In genomic region chr11:64253043-64253442, GRCh38 we compare ENCODE assay signal across 8 cellular contexts. TPM values are rescaled to one million over a fixed set of nuclear protein-coding genes. Genes with fewer than 3 reads are reported as not detected.
DNase-seq lines count a peak whose midpoint lies in the region; ATAC-seq, FAIRE-seq and TF ChIP-seq lines count a peak whose summit lies in the region.

No MANE protein-coding gene starts in this region.

- no peak overlapping the region for H4K91ac ChIP-seq in trophoblast cell (ENCODE audit: low read depth, low read length)

- H2BK120ac ChIP-seq in trophoblast cell (ENCODE audit: insufficient read depth, low read length, poor library complexity) = no peak overlapping the region

- peaks cover 8% of the 10 kb centered on the region for H3K4me1 Mint-ChIP-seq in Caco-2 (ENCODE audit: low read depth, unreplicated experiment)

- no peaks in the 10 kb centered on the region for H3K9me3 ChIP-seq in Caco-2
- no peaks in the 10 kb centered on the region for H3K9me3 ChIP-seq in PC-9 (ENCODE audit: insufficient read depth, low read depth)
- H3K9me3 ChIP-seq in endothelial cell of umbilical vein (replicated peaks; ENCODE audit: control insufficient read depth, insufficient read depth, low read length) = no peaks in the 10 kb centered on the region
- H3K9me3 ChIP-seq in trophoblast cell (ENCODE audit: insufficient read depth, low read depth, low read length) = no peaks in the 10 kb centered on the region

- no CpG with 5 or more reads among the region's 8 CpGs for WGBS in trophoblast cell (ENCODE audit: extremely low coverage, insufficient coverage, insufficient read length)

- peaks cover 9% of the 10 kb centered on the region; the same call in 1 of the 2 replicates for H4K20me1 ChIP-seq in PC-9 (ENCODE audit: insufficient read depth)
- no peaks in the 10 kb centered on the region for H4K20me1 ChIP-seq in endothelial cell of umbilical vein (replicated peaks; ENCODE audit: control insufficient read depth, extremely low read depth, insufficient read depth, low read length)

- TF ChIP-seq POLR2A in endothelial cell of umbilical vein (IDR thresholded peaks at IDR 0.05; ENCODE audit: low read depth, low read length) = no peak

- ATAC-seq in HG03135 (IDR thresholded peaks at IDR 0.05; ENCODE audit: unreplicated experiment) = no peak

- intact Hi-C loops in Caco-2 (cut with micrococcal nuclease; ENCODE audit: unreplicated experiment) (no loop called here), PC-9 (cut with micrococcal nuclease; ENCODE audit: unreplicated experiment) (no loop called here), endothelial cell of umbilical vein (cut with micrococcal nuclease) (no loop called here)

- peaks cover 34% of the 10 kb centered on the region for H3F3A ChIP-seq in PC-9 (ENCODE audit: insufficient read depth, low read depth)

- H3K23ac ChIP-seq in trophoblast cell (ENCODE audit: low read length) = no peak overlapping the region

- H2BK12ac ChIP-seq in trophoblast cell (ENCODE audit: low read length) = no peak overlapping the region

- no peaks in the 10 kb centered on the region for H3K9me3 Mint-ChIP-seq in Caco-2 (ENCODE audit: unreplicated experiment)

- H4K8ac ChIP-seq in trophoblast cell (ENCODE audit: low read depth, low read length) = no peak overlapping the region

- H3K36me3 ChIP-seq in Caco-2 (ENCODE audit: control insufficient read depth, insufficient read depth, low read length) (peaks cover 4% of the 10 kb centered on the region), PC-9 (ENCODE audit: low read depth) (0 out of 2 replicates have a peak, but pooled peaks cover 5% of the 10 kb centered on the region), endothelial cell of umbilical vein (ENCODE audit: control insufficient read depth in 2 of 2, extremely low read depth in 1 of 2, insufficient read depth in 2 of 2, low read length in 2 of 2) (peaks cover 2 to 17% of the 10 kb centered on the region in 2 experiments), trophoblast cell (ENCODE audit: control insufficient read depth in 1 of 2, insufficient read depth in 2 of 2, low read length in 2 of 2) (peaks cover 30 to 35% of the 10 kb centered on the region in 2 experiments)

- H3K4me2 ChIP-seq in PC-9 (peak overlapping the region; percentile 99; the same call in 1 of the 2 replicates), endothelial cell of umbilical vein (ENCODE audit: insufficient read depth, low read length) (peak overlapping the region; percentile 23), trophoblast cell (ENCODE audit: low read length) (peak overlapping the region; percentile 85)

- dilution Hi-C loops in endothelial cell of umbilical vein (cut with MboI; ENCODE audit: extremely low pct_ligation_motif_present, low sequenced_read_pairs) = no loop called here

- peaks cover 19% of the 10 kb centered on the region for H3K4me1 ChIP-seq in Caco-2
- no peaks in the 10 kb centered on the region; the same call in 1 of the 2 replicates for H3K4me1 ChIP-seq in PC-9 (replicated peaks; ENCODE audit: insufficient read depth)
- peaks cover 24% of the 10 kb centered on the region for H3K4me1 ChIP-seq in endothelial cell of umbilical vein (ENCODE audit: control insufficient read depth, extremely low read depth, insufficient read depth, low read length)
- H3K4me1 ChIP-seq in trophoblast cell (ENCODE audit: control insufficient read depth in 1 of 2, insufficient read depth in 2 of 2, low read length in 2 of 2) = peaks cover 8 to 12% of the 10 kb centered on the region in 2 experiments

- H2AK5ac ChIP-seq in trophoblast cell (ENCODE audit: low read length) = no peak overlapping the region

- TF ChIP-seq CTCF in Caco-2 (IDR thresholded peaks at IDR 0.05; ENCODE audit: insufficient read depth in 1 of 2, low read depth in 1 of 2, low read length in 1 of 2, severe bottlenecking in 1 of 2, unreplicated experiment in 1 of 2) = no peak
- TF ChIP-seq CTCF in PC-9 (conservative IDR thresholded peaks at IDR 0.05) = no peak
- no peak for TF ChIP-seq CTCF in endothelial cell of umbilical vein (IDR thresholded peaks at IDR 0.05; ENCODE audit: extremely low read depth in 1 of 2, insufficient read depth in 1 of 2, low read depth in 1 of 2, low read length in 2 of 2)

- H3K14ac ChIP-seq in trophoblast cell (ENCODE audit: low read length) = no peak overlapping the region

- H3K27me3 Mint-ChIP-seq in Caco-2 (ENCODE audit: insufficient read depth, unreplicated experiment) = no peaks in the 10 kb centered on the region

- no peak overlapping the region for H4K12ac ChIP-seq in trophoblast cell (ENCODE audit: low read depth, low read length)

- CTCF ChIA-PET in Caco-2 (lab: Charles Lee) = interaction anchor here (1.6 kb wide), 1 partner anchor 18 kb away, joined by 13 read pairs; no protein-coding TSS in a partner anchor
- CTCF ChIA-PET in PC-9 (lab: Charles Lee) = interaction anchor here (0.6 to 1.3 kb wide), 2 partner anchors 48 to 50 kb away, joined by 9 to 22 read pairs; no protein-coding TSS in a partner anchor
- CTCF ChIA-PET in endothelial cell of umbilical vein (lab: Charles Lee) = interaction anchor here (0.6 to 4.7 kb wide), 9 partner anchors 10 to 102 kb away, joined by 3 to 60 read pairs (median 7); partner anchors contain the start of genes CATSPERZ, FERMT3, PRDX5 and STIP1

- H3K27me3 ChIP-seq in Caco-2 (replicated peaks; ENCODE audit: control insufficient read depth, insufficient read depth, low read length) (no peaks in the 10 kb centered on the region), PC-9 (ENCODE audit: insufficient read depth, low read depth) (no peaks in the 10 kb centered on the region), endothelial cell of umbilical vein (ENCODE audit: control insufficient read depth in 2 of 2, insufficient read depth in 2 of 2, low read length in 2 of 2) (no peaks in the 10 kb centered on the region), trophoblast cell (ENCODE audit: insufficient read depth, low read length) (no peaks in the 10 kb centered on the region)

- H2BK5ac ChIP-seq in trophoblast cell (ENCODE audit: low read depth, low read length, poor library complexity) = no peak overlapping the region

- H3K36me3 Mint-ChIP-seq in Caco-2 (ENCODE audit: insufficient read depth, unreplicated experiment) = peaks cover 24% of the 10 kb centered on the region

- no TSS peak for BruUV-seq in Caco-2 (replicated peaks; lab: Mats Ljungman, UMichigan)
- TSS peak; percentile 1 for BruUV-seq in PC-9 (replicated peaks; lab: Mats Ljungman, UMichigan)
- BruUV-seq in endothelial cell of umbilical vein (replicated peaks; lab: Mats Ljungman, UMichigan) = no TSS peak

- H3K9ac ChIP-seq in endothelial cell of umbilical vein (replicated peaks; ENCODE audit: extremely low read depth, insufficient read depth, low read length) (no peak overlapping the region), trophoblast cell (ENCODE audit: low read length) (no peak overlapping the region)

- POLR2A ChIA-PET in Caco-2 (lab: Charles Lee) (interaction anchor here (1.0 to 1.4 kb wide), 2 partner anchors 64 to 67 kb away, joined by 4 to 6 read pairs; partner anchors contain the start of genes PRDX5, STIP1 and TRMT112), PC-9 (lab: Charles Lee; ENCODE audit: unreplicated experiment) (interaction anchor here (0.7 kb wide), 1 partner anchor 29 kb away, joined by 6 read pairs; no protein-coding TSS in a partner anchor), endothelial cell of umbilical vein (lab: Charles Lee) (no interaction called here)

- no peaks in the 10 kb centered on the region for H3K9me1 ChIP-seq in endothelial cell of umbilical vein (replicated peaks; ENCODE audit: control insufficient read depth, extremely low read depth, insufficient read depth, low read length)

- H3K27ac ChIP-seq in PC-9 = no peak overlapping the region
- H3K27ac ChIP-seq in endothelial cell of umbilical vein (ENCODE audit: insufficient read depth, low read depth, low read length) = no peak overlapping the region
- no peak overlapping the region for H3K27ac ChIP-seq in trophoblast cell (ENCODE audit: low read depth, low read length)

- no peaks in the 10 kb centered on the region for H3K9me2 ChIP-seq in PC-9 (ENCODE audit: insufficient read depth)

- DNase-seq in Caco-2 = no peak
- DNase-seq in PC-9 = no peak
- DNase-seq in endothelial cell of umbilical vein (ENCODE audit: low read depth, low spot score) = no peak
- DNase-seq in trophoblast cell = no peak
- no peak for DNase-seq in activated gamma-delta T cell treated with Interleukin-2 at 50 U/mL for 16 hours
- DNase-seq in SHP77 treated with DMSO at 0.1 percent for 48 hours (lab: John Stamatoyannopoulos, UW) = no peak
- no peak for DNase-seq in NCI-H774 (lab: John Stamatoyannopoulos, UW)

- H2AFZ ChIP-seq in PC-9 (no peak overlapping the region), endothelial cell of umbilical vein (ENCODE audit: low read depth, low read length) (no peak overlapping the region), trophoblast cell (ENCODE audit: insufficient read depth, low read length, poor library complexity) (no peak overlapping the region)

- H3K4me3 Mint-ChIP-seq in Caco-2 (ENCODE audit: unreplicated experiment) = peak overlapping the region; percentile 99

- H3K4ac ChIP-seq in trophoblast cell (ENCODE audit: low read depth, low read length) = no peak overlapping the region

- H3K79me2 ChIP-seq in PC-9 (ENCODE audit: low read depth) (peaks cover 14% of the 10 kb centered on the region), endothelial cell of umbilical vein (ENCODE audit: control insufficient read depth, insufficient read depth, low read length) (peaks cover 32% of the 10 kb centered on the region), trophoblast cell (ENCODE audit: control insufficient read depth, insufficient read depth, low read length, poor library complexity) (peaks cover 9% of the 10 kb centered on the region)

- no peak for FAIRE-seq in endothelial cell of umbilical vein (lab: Jason Lieb, UNC)

- H3K79me1 ChIP-seq in trophoblast cell (ENCODE audit: low read length) = peaks cover 15% of the 10 kb centered on the region

- H3K4me3 ChIP-seq in Caco-2 (ENCODE audit: low read depth, low read length) (peak overlapping the region; percentile 66), PC-9 (peak overlapping the region; percentile 88; the same call in 1 of the 2 replicates), endothelial cell of umbilical vein (replicated peaks in 1 of 3; ENCODE audit: insufficient read depth in 1 of 3, low read depth in 1 of 3, low read length in 3 of 3) (no peak overlapping the region), trophoblast cell (ENCODE audit: low read depth, low read length) (no peak overlapping the region)

- no peak overlapping the region for H3K27ac Mint-ChIP-seq in Caco-2 (ENCODE audit: unreplicated experiment)

- peak overlapping the region; percentile 12 for H3K18ac ChIP-seq in trophoblast cell (ENCODE audit: low read length)

RNA-seq across cellular contexts. Expression of gene PLCB3, which starts 1.7 kb away (rescaled TPM):
- total RNA-seq in Caco-2 (2022) (37.5 and 40.6 TPM in 2 replicates), PC-9 (2021) (73.2 and 79.6 TPM in 2 replicates), endothelial cell of umbilical vein (60.4 and 61.1 TPM in 2 replicates)
- polyA plus RNA-seq in endothelial cell of umbilical vein = 32.3 and 33.3 TPM in 2 replicates
- polyA plus RNA-seq in endothelial cell of umbilical vein (2011; cell fraction: cytosol; rRNA removed) = 28.0 and 30.0 TPM in 2 replicates
- 82.7 and 91.6 TPM in 2 replicates for polyA plus RNA-seq in endothelial cell of umbilical vein (2011; cell fraction: nucleus; rRNA removed)
- polyA plus RNA-seq in endothelial cell of umbilical vein (2012) = 35.6 and 50.8 TPM in 2 replicates
- polyA minus RNA-seq in endothelial cell of umbilical vein = 28.2 and 34.7 TPM in 2 replicates
- 36.9 TPM for polyA minus RNA-seq in endothelial cell of umbilical vein (2011; cell fraction: cytosol; rRNA and poly(A)+ RNA removed)
- 22.8 and 37.1 TPM in 2 replicates for polyA minus RNA-seq in endothelial cell of umbilical vein (2011; cell fraction: nucleus; rRNA and poly(A)+ RNA removed)
- 26.2 and 26.8 TPM in 2 replicates for polyA plus RNA-seq in trophoblast cell (2013)

RNA-seq across cellular contexts. Expression of gene PPP1R14B, which starts 6.3 kb away (rescaled TPM):
- total RNA-seq in Caco-2 (2022) (162 and 185 TPM in 2 replicates), PC-9 (2021) (385 and 435 TPM in 2 replicates), endothelial cell of umbilical vein (431 TPM in 2 replicates)
- polyA plus RNA-seq in endothelial cell of umbilical vein = 308 and 320 TPM in 2 replicates
- polyA plus RNA-seq in endothelial cell of umbilical vein (2011; cell fraction: cytosol; rRNA removed) = 343 and 404 TPM in 2 replicates
- 151 and 155 TPM in 2 replicates for polyA plus RNA-seq in endothelial cell of umbilical vein (2011; cell fraction: nucleus; rRNA removed)
- 414 and 432 TPM in 2 replicates for polyA plus RNA-seq in endothelial cell of umbilical vein (2012)
- polyA minus RNA-seq in endothelial cell of umbilical vein = 107 and 116 TPM in 2 replicates
- polyA minus RNA-seq in endothelial cell of umbilical vein (2011; cell fraction: cytosol; rRNA and poly(A)+ RNA removed) = 105 TPM
- 17.3 and 29.0 TPM in 2 replicates for polyA minus RNA-seq in endothelial cell of umbilical vein (2011; cell fraction: nucleus; rRNA and poly(A)+ RNA removed)
- polyA plus RNA-seq in trophoblast cell (2013) = 390 and 396 TPM in 2 replicates

RNA-seq across cellular contexts. Expression of gene FKBP2, which starts 12.1 kb away (rescaled TPM):
- total RNA-seq in Caco-2 (2022) (70.2 and 76.8 TPM in 2 replicates), PC-9 (2021) (84.2 and 93.2 TPM in 2 replicates), endothelial cell of umbilical vein (48.4 and 48.5 TPM in 2 replicates)
- polyA plus RNA-seq in endothelial cell of umbilical vein = 63.1 and 74.4 TPM in 2 replicates
- 54.7 and 75.6 TPM in 2 replicates for polyA plus RNA-seq in endothelial cell of umbilical vein (2011; cell fraction: cytosol; rRNA removed)
- polyA plus RNA-seq in endothelial cell of umbilical vein (2011; cell fraction: nucleus; rRNA removed) = 24.9 and 27.9 TPM in 2 replicates
- 56.7 and 88.3 TPM in 2 replicates for polyA plus RNA-seq in endothelial cell of umbilical vein (2012)
- polyA minus RNA-seq in endothelial cell of umbilical vein = 25.3 and 28.2 TPM in 2 replicates
- polyA minus RNA-seq in endothelial cell of umbilical vein (2011; cell fraction: cytosol; rRNA and poly(A)+ RNA removed) = 36.4 TPM
- polyA minus RNA-seq in endothelial cell of umbilical vein (2011; cell fraction: nucleus; rRNA and poly(A)+ RNA removed) = 4.2 and 7.5 TPM in 2 replicates
- 78.2 and 80.2 TPM in 2 replicates for polyA plus RNA-seq in trophoblast cell (2013)

RNA-seq across cellular contexts. Expression of gene VEGFB, which starts 18.7 kb away (rescaled TPM):
- total RNA-seq in Caco-2 (2022) (60.6 and 61.7 TPM in 2 replicates), PC-9 (2021) (110 and 129 TPM in 2 replicates), endothelial cell of umbilical vein (89.6 and 98.1 TPM in 2 replicates)
- polyA plus RNA-seq in endothelial cell of umbilical vein = 18.3 and 19.3 TPM in 2 replicates
- 22.0 and 30.8 TPM in 2 replicates for polyA plus RNA-seq in endothelial cell of umbilical vein (2011; cell fraction: cytosol; rRNA removed)
- polyA plus RNA-seq in endothelial cell of umbilical vein (2011; cell fraction: nucleus; rRNA removed) = 19.1 and 23.6 TPM in 2 replicates
- 86.5 and 108 TPM in 2 replicates for polyA plus RNA-seq in endothelial cell of umbilical vein (2012)
- 7.2 and 8.5 TPM in 2 replicates for polyA minus RNA-seq in endothelial cell of umbilical vein
- polyA minus RNA-seq in endothelial cell of umbilical vein (2011; cell fraction: cytosol; rRNA and poly(A)+ RNA removed) = 25.5 TPM
- 5.5 and 5.8 TPM in 2 replicates for polyA minus RNA-seq in endothelial cell of umbilical vein (2011; cell fraction: nucleus; rRNA and poly(A)+ RNA removed)
- 76.2 and 77.7 TPM in 2 replicates for polyA plus RNA-seq in trophoblast cell (2013)

RNA-seq across cellular contexts. Expression of gene DNAJC4, which starts 22.7 kb away (rescaled TPM):
- 22.3 and 22.9 TPM in 2 replicates for total RNA-seq in Caco-2 (2022)
- total RNA-seq in PC-9 (2021) = 55.0 and 57.1 TPM in 2 replicates
- 23.5 and 24.4 TPM in 2 replicates for total RNA-seq in endothelial cell of umbilical vein
- 41.2 and 64.6 TPM in 2 replicates for polyA plus RNA-seq in endothelial cell of umbilical vein
- polyA plus RNA-seq in endothelial cell of umbilical vein (2011; cell fraction: cytosol; rRNA removed) = 24.7 and 36.3 TPM in 2 replicates
- 31.5 and 33.7 TPM in 2 replicates for polyA plus RNA-seq in endothelial cell of umbilical vein (2011; cell fraction: nucleus; rRNA removed)
- polyA plus RNA-seq in endothelial cell of umbilical vein (2012) = 23.6 and 52.5 TPM in 2 replicates
- polyA minus RNA-seq in endothelial cell of umbilical vein = 14.6 and 19.3 TPM in 2 replicates
- polyA minus RNA-seq in endothelial cell of umbilical vein (2011; cell fraction: cytosol; rRNA and poly(A)+ RNA removed) = 11.6 TPM
- polyA minus RNA-seq in endothelial cell of umbilical vein (2011; cell fraction: nucleus; rRNA and poly(A)+ RNA removed) = 5.5 and 6.5 TPM in 2 replicates
- polyA plus RNA-seq in trophoblast cell (2013) = 32.7 and 35.1 TPM in 2 replicates

Comparison
In these comparisons a context has a peak if more than half of its experiments do, and no peak if none do; other contexts are left out.
1. H3K4me3 ChIP-seq: peak in Caco-2 (single experiment) and PC-9 (single experiment); none in endothelial cell of umbilical vein (0 of 3) and trophoblast cell (single experiment).
2. H3K4me2 ChIP-seq: peak in every context shown above with its lines; median percentile 99 in PC-9; 85 in trophoblast cell; 23 in endothelial cell of umbilical vein.